12 cellular contexts compared by ENCODE assay signal in genomic region chr16:3009568-3010390, GRCh38. TPM values are rescaled to one million over a fixed set of nuclear protein-coding genes. Genes with fewer than 3 reads are reported as not detected.
DNase-seq lines count a peak whose midpoint lies in the region; ATAC-seq and TF ChIP-seq lines count a peak whose summit lies in the region.
"Had no signal": no experiment of that assay in that cellular context is flagged by ENCODE, and none has a peak within 500 bp of the region (broad histone marks: within the 10 kb centered on the region; RNA-seq: fewer than 3 reads in every experiment).

No MANE protein-coding gene starts in this region.

- H3F3A ChIP-seq in neural progenitor cell (ENCODE audit: low read depth), result peaks cover 48% of the 10 kb centered on the region

- peak overlapping the region; percentile 65 for H3K4me2 ChIP-seq in neural progenitor cell

- H3K4me3 ChIP-seq in neural progenitor cell, result peak overlapping the region; percentile 14
- no peak overlapping the region for H3K4me3 ChIP-seq in tibial nerve
- H3K4me3 ChIP-seq: MG63 had no signal

- H3K4me3 Mint-ChIP-seq in glutamatergic neuron (ENCODE audit: unreplicated experiment) (no peak overlapping the region), neural progenitor cell (no peak overlapping the region)
- H3K4me3 Mint-ChIP-seq: brain had no signal

- H3K27me3 ChIP-seq in neural progenitor cell (peaks cover 87% of the 10 kb centered on the region), tibial nerve (peaks cover 2 to 96% of the 10 kb centered on the region in 2 donors)
- H3K27me3 ChIP-seq: MG63 had no signal

- no peak for ATAC-seq in HG02678 (IDR thresholded peaks at IDR 0.05; ENCODE audit: unreplicated experiment)
- no peak for ATAC-seq in HG03442 (IDR thresholded peaks at IDR 0.05; ENCODE audit: unreplicated experiment)
- ATAC-seq in GM19023 (IDR thresholded peaks at IDR 0.05; ENCODE audit: unreplicated experiment), result no peak

- H3K4me1 Mint-ChIP-seq in glutamatergic neuron (ENCODE audit: low read depth, unreplicated experiment), result peaks cover 2% of the 10 kb centered on the region
- peaks cover 34% of the 10 kb centered on the region for H3K4me1 Mint-ChIP-seq in neural progenitor cell

- no peaks in the 10 kb centered on the region for H3K36me3 Mint-ChIP-seq in glutamatergic neuron (ENCODE audit: unreplicated experiment)
- no peaks in the 10 kb centered on the region for H3K36me3 Mint-ChIP-seq in neural progenitor cell
- H3K36me3 Mint-ChIP-seq: brain had no signal

- no peak overlapping the region for H3K27ac Mint-ChIP-seq in glutamatergic neuron (ENCODE audit: unreplicated experiment)
- no peak overlapping the region for H3K27ac Mint-ChIP-seq in neural progenitor cell
- H3K27ac Mint-ChIP-seq: brain had no signal

- WGBS in tibial nerve, 2 donors, result 41 to 48% methylated on average over 17 to 21 of the region's 21 CpGs

- H2AFZ ChIP-seq in neural progenitor cell (replicated peaks), result no peak overlapping the region

- H3K79me2 ChIP-seq in neural progenitor cell (ENCODE audit: low read depth), result no peaks in the 10 kb centered on the region

- no peak for TF ChIP-seq EP300 in tibial nerve (IDR thresholded peaks at IDR 0.05)

- peaks cover 22% of the 10 kb centered on the region for H3K27me3 Mint-ChIP-seq in glutamatergic neuron (ENCODE audit: unreplicated experiment)
- H3K27me3 Mint-ChIP-seq in neural progenitor cell (ENCODE audit: insufficient read depth, low read depth), result peaks cover 44% of the 10 kb centered on the region

- H3K9ac ChIP-seq in neural progenitor cell, result no peak overlapping the region

- H3K4me1 ChIP-seq in neural progenitor cell (peaks cover 38% of the 10 kb centered on the region), tibial nerve (peaks cover 0 to 20% (median 7%) of the 10 kb centered on the region in 4 donors)

- TF ChIP-seq CTCF in glutamatergic neuron (IDR thresholded peaks at IDR 0.05; ENCODE audit: partially characterized antibody, unreplicated experiment), result no peak
- no peak for TF ChIP-seq CTCF in neural progenitor cell (IDR thresholded peaks at IDR 0.05)
- TF ChIP-seq CTCF in tibial nerve (IDR thresholded peaks at IDR 0.05), result no peak

- TF ChIP-seq POLR2A in tibial nerve (IDR thresholded peaks at IDR 0.05), result no peak

- no peaks in the 10 kb centered on the region for H3K9me3 ChIP-seq in neural progenitor cell (ENCODE audit: low read depth)
- no peaks in the 10 kb centered on the region for H3K9me3 ChIP-seq in tibial nerve
- H3K9me3 ChIP-seq: MG63 had no signal

- H3K9me3 Mint-ChIP-seq in glutamatergic neuron (ENCODE audit: unreplicated experiment), result peaks cover 4% of the 10 kb centered on the region
- no peaks in the 10 kb centered on the region for H3K9me3 Mint-ChIP-seq in neural progenitor cell

- no peak overlapping the region for H3K27ac ChIP-seq in neural progenitor cell
- no peak overlapping the region for H3K27ac ChIP-seq in tibial nerve

- H3K36me3 ChIP-seq in neural progenitor cell (no peaks in the 10 kb centered on the region), tibial nerve (no peaks in the 10 kb centered on the region)

- H4K20me1 ChIP-seq in neural progenitor cell (ENCODE audit: low read depth), result peaks cover 28% of the 10 kb centered on the region

- DNase-seq in ELR (ENCODE audit: low read depth) (peak; percentile 28), NCI-H2196 (lab: John Stamatoyannopoulos, UW; ENCODE audit: unreplicated experiment) (peak; percentile 43), glutamatergic neuron (peak; percentile 27), neural progenitor cell (ENCODE audit: low spot score) (peak; percentile 73), tibial nerve (ENCODE audit: low spot score in 2 of 2) (no peak)
- DNase-seq: hypothalamus, MG63, NCI-H524 treated with DMSO at 0.1 percent for 48 hours had no signal

RNA-seq across cellular contexts. Expression of gene CLDN9, which starts 2.9 kb away (rescaled TPM):
- total RNA-seq in glutamatergic neuron (ENCODE audit: unreplicated experiment) (0.39 TPM), neural progenitor cell (ENCODE audit: low replicate concordance) (not detected in 2 replicates), tibial nerve (under 1 TPM in 1 of 4 donors, not detected in 3; 0.30 TPM)

RNA-seq across cellular contexts. Expression of gene CLDN6, which starts 8.2 kb away (rescaled TPM):
- total RNA-seq in glutamatergic neuron (ENCODE audit: unreplicated experiment) (31.1 TPM), neural progenitor cell (ENCODE audit: low replicate concordance) (31.6 and 60.0 TPM in 2 replicates), tibial nerve (not detected)

RNA-seq across cellular contexts. Expression of gene TNFRSF12A, which starts 10.4 kb away (rescaled TPM):
- total RNA-seq in glutamatergic neuron (ENCODE audit: unreplicated experiment), result 4.2 TPM
- 6.7 and 14.3 TPM in 2 replicates for total RNA-seq in neural progenitor cell (ENCODE audit: low replicate concordance)
- 10 to 100 TPM in 2 of 4 donors, 1 to 10 TPM in 2; 2.4 to 47.4 (median 11.5) TPM for total RNA-seq in tibial nerve

RNA-seq across cellular contexts. Expression of gene HCFC1R1, which starts 14.0 kb away (rescaled TPM):
- total RNA-seq in glutamatergic neuron (ENCODE audit: unreplicated experiment), result 117 TPM
- 1.6 and 15.7 TPM in 2 replicates for total RNA-seq in neural progenitor cell (ENCODE audit: low replicate concordance)
- total RNA-seq in tibial nerve, result 10 to 100 TPM; 17.7 to 46.9 (median 38.5) TPM

RNA-seq across cellular contexts. Expression of gene THOC6, which starts 14.1 kb away (rescaled TPM):
- total RNA-seq in glutamatergic neuron (ENCODE audit: unreplicated experiment), result 30.2 TPM
- total RNA-seq in neural progenitor cell (ENCODE audit: low replicate concordance), result 16.6 and 28.6 TPM in 2 replicates
- 10 to 100 TPM; 12.2 to 28.5 (median 18.0) TPM for total RNA-seq in tibial nerve

Comparison
In these comparisons a context has a peak if more than half of its experiments do, and no peak if none do; other contexts are left out.
1. DNase-seq: peak in ELR (single experiment), NCI-H2196 (single experiment), glutamatergic neuron (single experiment) and neural progenitor cell (single experiment); none in tibial nerve (0 of 2).
2. RNA of gene CLDN6, which starts 8.2 kb away (total RNA-seq): 31.6 to 60.0 TPM in neural progenitor cell and 31.1 TPM in glutamatergic neuron (single experiment); not detected in tibial nerve; every median in the first group is over 10 times any median in the second.